ENCODE assay signal across 15 cellular contexts in the genomic region with DNA sequence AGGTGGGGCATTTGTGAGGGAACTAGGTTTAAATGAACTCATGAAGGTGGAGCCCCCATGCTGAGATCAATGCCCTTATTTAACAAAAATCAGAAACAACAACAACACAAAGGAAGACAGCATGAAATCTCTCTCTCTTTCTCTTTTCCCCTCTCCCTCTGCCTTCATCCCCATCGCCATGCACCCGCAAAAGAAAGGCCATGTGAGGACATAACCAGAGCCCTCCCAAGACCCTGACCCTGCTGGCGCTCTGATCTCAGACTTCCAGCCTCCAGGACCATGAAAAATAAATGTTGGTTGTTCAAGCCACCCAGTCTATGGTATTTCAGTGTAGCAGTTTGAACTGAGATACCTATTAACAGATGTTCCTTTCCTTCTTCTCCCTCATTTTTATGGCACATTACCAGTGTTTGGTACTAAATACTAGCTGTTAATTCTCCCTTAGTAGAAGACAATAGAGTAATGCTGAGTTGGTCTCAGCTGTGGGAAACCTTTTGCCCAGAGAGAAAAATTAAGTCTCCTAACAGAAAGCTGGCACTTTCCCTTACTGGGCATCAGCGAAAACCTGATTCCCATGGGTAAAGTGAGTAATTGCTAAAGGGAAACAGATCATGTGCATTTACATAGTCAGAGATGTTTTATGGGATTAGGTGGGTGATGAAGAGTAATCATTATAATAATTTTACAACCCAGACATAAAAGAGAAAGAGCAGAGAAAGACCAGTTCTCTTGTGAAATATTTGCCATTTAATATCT.
DNase-seq lines count a peak whose midpoint lies in the region; ATAC-seq lines count a peak whose summit lies in the region.
"Had no signal": no experiment of that assay in that cellular context is flagged by ENCODE, and none has a peak within 500 bp of the region (broad histone marks: within the 10 kb centered on the region; RNA-seq: fewer than 3 reads in every experiment).

No MANE protein-coding gene starts in this region.

- H3K27ac ChIP-seq in epithelial cell of prostate (peak overlapping the region; percentile 12), caudate nucleus (ENCODE audit: low read depth, low read length) (no peak overlapping the region)
- H3K27ac ChIP-seq: dorsolateral prefrontal cortex, pancreas, testis had no signal

- ATAC-seq in GM18868 (IDR thresholded peaks at IDR 0.05; ENCODE audit: unreplicated experiment) = no peak

- DNase-seq in COLO829 (ENCODE audit: low spot score) (peak; percentile 54), M059J (ENCODE audit: low read depth) (peak; percentile 7), epithelial cell of prostate (ENCODE audit: low read depth, low spot score) (no peak), skeletal muscle cell (ENCODE audit: low read depth) (peak; percentile 59), caudate nucleus (lab: John Stamatoyannopoulos, UW) (no peak), NCI-H146 treated with DMSO at 0.1 percent for 48 hours (lab: John Stamatoyannopoulos, UW; ENCODE audit: unreplicated experiment) (no peak)
- DNase-seq in activated CD4-positive, alpha-beta T cell treated with anti-CD3 and anti-CD28 coated beads for 48 hours = no peak
- DNase-seq: activated CD4-positive, alpha-beta memory T cell treated with anti-CD3 and anti-CD28 coated beads, Interleukin-2, amount 10 ng/mL, durations not matched to agents 7 days and 5 days; aorta; mesendoderm; NCI-H1105; pancreas; testis had no signal

- no peak overlapping the region for H3K4me3 ChIP-seq in skeletal muscle cell (ENCODE audit: low read depth, low read length)
- H3K4me3 ChIP-seq: dorsolateral prefrontal cortex, pancreas, testis had no signal

Comparison
In these comparisons a context has a peak if more than half of its experiments do, and no peak if none do; other contexts are left out.
1. DNase-seq: peak in COLO829 (single experiment), M059J (single experiment) and skeletal muscle cell (single experiment); none in epithelial cell of prostate (single experiment), caudate nucleus (0 of 61), activated CD4-positive, alpha-beta T cell treated with anti-CD3 and anti-CD28 coated beads for 48 hours (single experiment) and NCI-H146 treated with DMSO at 0.1 percent for 48 hours (single experiment).